ENCODE assay signal across 29 cellular contexts in the genomic region with DNA sequence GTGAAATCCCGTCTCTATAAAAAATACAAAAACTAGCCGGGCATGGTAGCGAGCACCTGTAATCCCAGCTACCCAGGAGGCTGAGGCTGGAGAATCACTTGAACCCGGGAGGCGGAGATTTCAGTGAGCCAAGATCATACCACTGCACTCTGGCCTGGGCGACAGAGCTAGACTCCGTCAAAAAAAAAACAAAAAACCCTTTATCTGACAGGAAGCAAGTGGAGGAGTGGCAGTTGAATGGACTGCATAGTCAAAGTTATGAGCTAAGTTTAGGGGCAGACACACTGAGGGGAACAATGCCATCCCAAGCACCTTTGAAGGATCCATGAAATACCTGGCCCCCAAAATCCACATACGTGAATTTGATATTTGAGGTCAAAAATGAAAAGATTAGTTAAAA. TPM values are rescaled to one million over a fixed set of nuclear protein-coding genes. Genes with fewer than 3 reads are reported as not detected.
"Had no signal": no experiment of that assay in that cellular context is flagged by ENCODE, and none has a peak within 500 bp of the region (broad histone marks: within the 10 kb centered on the region; RNA-seq: fewer than 3 reads in every experiment).

No MANE protein-coding gene starts in this region.

- H3K4me3 Mint-ChIP-seq: immature natural killer cell, mesothelial cell of epicardium, naive B cell had no signal

- H3K79me2 ChIP-seq: hepatocyte had no signal

- H3K4me2 ChIP-seq: hepatocyte had no signal

- DNase-seq: dermis blood vessel endothelial cell; dorsolateral prefrontal cortex; effector CD4-positive, alpha-beta T cell; effector memory CD4-positive, alpha-beta T cell; foreskin keratinocyte; heart left ventricle; hypothalamus; immature natural killer cell; islet precursor cell; kidney; kidney glomerular epithelial cell; left colon; left ventricle myocardium superior; lower lobe of right lung; mesenchymal stem cell; mucosa of descending colon; naive B cell had no signal

- H3K9me3 ChIP-seq: esophagus muscularis mucosa, gastroesophageal sphincter, heart left ventricle, lower lobe of right lung, mucosa of descending colon had no signal

- H3K4me1 Mint-ChIP-seq: immature natural killer cell had no signal

- H3K4me3 ChIP-seq: coronary artery, dorsolateral prefrontal cortex, esophagus muscularis mucosa, gastroesophageal sphincter, heart left ventricle, hepatocyte, lower lobe of right lung, mucosa of descending colon had no signal

- H3K4me1 ChIP-seq: esophagus muscularis mucosa, foreskin keratinocyte, gastroesophageal sphincter, lower lobe of right lung had no signal

- H3K36me3 Mint-ChIP-seq: immature natural killer cell, mesothelial cell of epicardium, naive B cell had no signal

- H3K27ac Mint-ChIP-seq: immature natural killer cell, mesothelial cell of epicardium, naive B cell had no signal

- ATAC-seq: foreskin keratinocyte, gastroesophageal sphincter, heart left ventricle, left colon, left lobe of liver, left ventricle myocardium superior, lower lobe of right lung, mucosa of descending colon had no signal

- H3K9me3 Mint-ChIP-seq: immature natural killer cell, mesothelial cell of epicardium, naive B cell had no signal

- H3K36me3 ChIP-seq: esophagus muscularis mucosa, gastroesophageal sphincter, heart left ventricle, lower lobe of right lung had no signal

- H3K27me3 ChIP-seq: esophagus muscularis mucosa, gastroesophageal sphincter, heart left ventricle, hepatocyte had no signal

- H3K27ac ChIP-seq: coronary artery, dorsolateral prefrontal cortex, esophagus muscularis mucosa, foreskin keratinocyte, gastroesophageal sphincter, heart left ventricle, hepatocyte, lower lobe of right lung had no signal

- H2AFZ ChIP-seq: hepatocyte had no signal

- FAIRE-seq: endothelial cell of umbilical vein had no signal

RNA-seq across cellular contexts. Expression of a gene that starts 7.5 kb away (rescaled TPM):
- total RNA-seq: dermis blood vessel endothelial cell, endothelial cell of umbilical vein, epithelial cell of proximal tubule, fibroblast of lung, fibroblast of villous mesenchyme, foreskin keratinocyte, lung microvascular endothelial cell, mesothelial cell of epicardium, myocyte had no signal
- polyA plus RNA-seq: endothelial cell of umbilical vein, fibroblast of lung, foreskin keratinocyte had no signal
